8 cellular contexts compared by ENCODE assay signal in genomic region chr10:329361-330099, GRCh38.
A peak's percentile ranks its signal among the peaks of the same experiment; 100 is the strongest.
DNase-seq lines count a peak whose midpoint lies in the region; ATAC-seq and TF ChIP-seq lines count a peak whose summit lies in the region.

No MANE protein-coding gene starts in this region.

- peak overlapping the region; percentile 74 for H3K27ac Mint-ChIP-seq in Calu3 (ENCODE audit: unreplicated experiment)

- no TSS peak for BruUV-seq in Calu3 (replicated peaks; lab: Mats Ljungman, UMichigan)

- CTCF ChIA-PET in Calu3 (lab: Charles Lee), result interaction anchor here (0.6 to 1.4 kb wide), 2 partner anchors 9 to 14 kb away, joined by 3 to 15 read pairs; no protein-coding TSS in a partner anchor

- ATAC-seq in HG03045 (IDR thresholded peaks at IDR 0.05; ENCODE audit: unreplicated experiment), result no peak

- no peak for TF ChIP-seq CTCF in Calu3 (IDR thresholded peaks at IDR 0.05; ENCODE audit: unreplicated experiment)

- H3K27ac ChIP-seq in skin epidermis, result peak overlapping the region in 12 of 21 experiments; percentile 4 to 66 (median 42)

- peak; percentile 83 for DNase-seq in Calu3
- peak; percentile 89 for DNase-seq in KBM-7
- DNase-seq in SK-MEL-5 (ENCODE audit: low read depth, low spot score), result peak; percentile 3
- DNase-seq in brain pericyte (ENCODE audit: low read depth, low spot score), result peak; percentile 77
- DNase-seq in iris pigment epithelial cell (ENCODE audit: low read depth), result peak; percentile 97
- no peak for DNase-seq in NCI-H82 treated with DMSO at 0.1 percent for 48 hours (lab: John Stamatoyannopoulos, UW; ENCODE audit: unreplicated experiment)

- H3K9me3 Mint-ChIP-seq in Calu3 (ENCODE audit: low read depth, unreplicated experiment), result no peaks in the 10 kb centered on the region

- H3K27me3 Mint-ChIP-seq in Calu3 (ENCODE audit: unreplicated experiment), result no peaks in the 10 kb centered on the region

- peaks cover 7% of the 10 kb centered on the region for H3K36me3 Mint-ChIP-seq in Calu3 (ENCODE audit: insufficient read depth, unreplicated experiment)

- peaks cover 14% of the 10 kb centered on the region for H3K4me1 Mint-ChIP-seq in Calu3 (ENCODE audit: low read depth, unreplicated experiment)

- intact Hi-C loops in Calu3 (cut with micrococcal nuclease; ENCODE audit: unreplicated experiment), result no loop called here

- H3K4me3 Mint-ChIP-seq in Calu3 (ENCODE audit: low read depth, unreplicated experiment), result peak overlapping the region; percentile 61

- no peak overlapping the region for H3K4me3 ChIP-seq in skin epidermis

- in situ Hi-C loops in KBM-7 (cut with MboI; ENCODE audit: low pct_unique_long_range_greater_than_20kb, low sequenced_read_pairs), result no loop called here
- in situ Hi-C loops in SK-MEL-5 (cut with HindIII; ENCODE audit: low pct_unique_long_range_greater_than_20kb, low sequenced_read_pairs), result no loop called here
